Comparison of ENCODE assay signal across 9 cellular contexts in the genomic region with DNA sequence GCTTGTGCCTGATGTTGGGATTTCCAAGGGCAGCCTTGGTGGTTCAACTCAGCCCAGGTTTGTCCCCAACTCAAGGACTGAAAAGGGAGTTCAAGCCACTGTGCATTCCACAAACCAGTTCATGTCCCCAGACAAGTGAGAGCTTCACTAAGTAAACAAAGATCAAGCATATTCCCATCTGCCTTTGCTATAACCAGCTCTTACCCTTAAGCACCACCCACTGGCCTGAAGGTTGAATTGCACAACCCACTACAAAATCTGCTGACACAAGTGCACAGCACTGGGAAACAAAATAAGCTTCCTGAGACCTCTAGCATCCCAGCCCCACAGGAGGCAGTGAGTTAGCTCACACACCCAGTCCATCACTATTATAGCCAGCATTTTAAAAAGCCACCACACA.
DNase-seq lines count a peak whose midpoint lies in the region; ATAC-seq and TF ChIP-seq lines count a peak whose summit lies in the region.
"Had no signal": no experiment of that assay in that cellular context is flagged by ENCODE, and none has a peak within 500 bp of the region (broad histone marks: within the 10 kb centered on the region; RNA-seq: fewer than 3 reads in every experiment).

No MANE protein-coding gene starts in this region.

- H3K4me1 Mint-ChIP-seq in endodermal cell: no peaks in the 10 kb centered on the region

- no peak overlapping the region for H3K27ac ChIP-seq in endodermal cell (ENCODE audit: low read depth, low read length)
- H3K27ac ChIP-seq in smooth muscle cell (ENCODE audit: low read depth): no peak overlapping the region
- H3K27ac ChIP-seq in tibial nerve: no peak overlapping the region

- H4K20me1 ChIP-seq in smooth muscle cell (ENCODE audit: low read depth): no peaks in the 10 kb centered on the region

- no peak overlapping the region for H3K4me3 Mint-ChIP-seq in endodermal cell
- H3K4me3 Mint-ChIP-seq: activated naive CD8-positive, alpha-beta T cell had no signal

- H3K27me3 Mint-ChIP-seq in endodermal cell (ENCODE audit: insufficient read depth): no peaks in the 10 kb centered on the region
- H3K27me3 Mint-ChIP-seq: activated naive CD8-positive, alpha-beta T cell had no signal

- no peak overlapping the region for H3K4me2 ChIP-seq in smooth muscle cell

- no peak overlapping the region for H3K9ac ChIP-seq in endodermal cell (ENCODE audit: extremely low read depth, low read length, poor library complexity, severe bottlenecking)
- no peak overlapping the region for H3K9ac ChIP-seq in smooth muscle cell (ENCODE audit: low read depth)

- peaks cover 27% of the 10 kb centered on the region for H3K9me3 Mint-ChIP-seq in endodermal cell

- TF ChIP-seq CTCF in endodermal cell (conservative IDR thresholded peaks at IDR 0.05): peak; percentile 70
- TF ChIP-seq CTCF in smooth muscle cell (IDR thresholded peaks at IDR 0.05; ENCODE audit: borderline replicate concordance, insufficient read depth, poor library complexity, severe bottlenecking): peak; percentile 28
- TF ChIP-seq CTCF in tibial nerve (IDR thresholded peaks at IDR 0.05): no peak

- H3K36me3 ChIP-seq in endodermal cell (ENCODE audit: control insufficient read depth, insufficient read depth, low read length): no peaks in the 10 kb centered on the region
- no peaks in the 10 kb centered on the region for H3K36me3 ChIP-seq in smooth muscle cell (ENCODE audit: low read depth)
- peaks cover 0 to 10% (median 0%) of the 10 kb centered on the region in 3 donors for H3K36me3 ChIP-seq in tibial nerve

- ATAC-seq in GM18868 (IDR thresholded peaks at IDR 0.05; ENCODE audit: unreplicated experiment) (peak; percentile 95), HG02970 (IDR thresholded peaks at IDR 0.05; ENCODE audit: low FRiP score, unreplicated experiment) (peak; percentile 51)

- H3K27ac Mint-ChIP-seq in endodermal cell: no peak overlapping the region
- H3K27ac Mint-ChIP-seq: activated naive CD8-positive, alpha-beta T cell had no signal

- peak; percentile 54 for DNase-seq in Ammon's horn (ENCODE audit: low spot score)
- peak; percentile 13 for DNase-seq in NCI-H460 (ENCODE audit: extremely low read depth, low read depth)
- DNase-seq in endodermal cell: peak; percentile 76
- no peak for DNase-seq in smooth muscle cell (lab: John Stamatoyannopoulos, UW; ENCODE audit: unreplicated experiment)
- no peak for DNase-seq in tibial nerve (ENCODE audit: low spot score in 2 of 2)
- DNase-seq in mesenteric fat pad (ENCODE audit: low spot score): no peak

- H3K4me3 ChIP-seq in endodermal cell (ENCODE audit: low read length): no peak overlapping the region
- no peak overlapping the region for H3K4me3 ChIP-seq in smooth muscle cell
- no peak overlapping the region for H3K4me3 ChIP-seq in tibial nerve

- no peaks in the 10 kb centered on the region for H3K79me2 ChIP-seq in smooth muscle cell (ENCODE audit: low read depth)

- H3K9me3 ChIP-seq in endodermal cell (ENCODE audit: control insufficient read depth, low read length) (peaks cover 13% of the 10 kb centered on the region), smooth muscle cell (replicated peaks; ENCODE audit: low read depth) (no peaks in the 10 kb centered on the region), tibial nerve (peaks cover 0 to 28% (median 2%) of the 10 kb centered on the region in 4 donors)

- H3K27me3 ChIP-seq in endodermal cell (ENCODE audit: control insufficient read depth, insufficient read depth, low read length, poor library complexity, severe bottlenecking): no peaks in the 10 kb centered on the region
- H3K27me3 ChIP-seq in smooth muscle cell (ENCODE audit: low read depth): no peaks in the 10 kb centered on the region
- H3K27me3 ChIP-seq in tibial nerve: no peaks in the 10 kb centered on the region

- H2AFZ ChIP-seq in smooth muscle cell (ENCODE audit: low read depth): no peak overlapping the region

- TF ChIP-seq EP300 in tibial nerve (IDR thresholded peaks at IDR 0.05): no peak

- peaks cover 19% of the 10 kb centered on the region for H3K36me3 Mint-ChIP-seq in endodermal cell (ENCODE audit: low read depth)
- H3K36me3 Mint-ChIP-seq: activated naive CD8-positive, alpha-beta T cell had no signal

- H3K4me1 ChIP-seq in endodermal cell (ENCODE audit: control insufficient read depth, insufficient read depth, low read length): no peaks in the 10 kb centered on the region
- H3K4me1 ChIP-seq in smooth muscle cell (ENCODE audit: low read depth): no peaks in the 10 kb centered on the region
- H3K4me1 ChIP-seq in tibial nerve: no peaks in the 10 kb centered on the region

- H3F3A ChIP-seq in smooth muscle cell (ENCODE audit: low read depth): no peaks in the 10 kb centered on the region

- no peak for TF ChIP-seq POLR2A in tibial nerve (IDR thresholded peaks at IDR 0.05)

Comparison
In these comparisons a context has a peak if more than half of its experiments do, and no peak if none do; other contexts are left out.
1. DNase-seq: peak in Ammon's horn (single experiment), NCI-H460 (single experiment) and endodermal cell (single experiment); none in smooth muscle cell (single experiment), tibial nerve (0 of 2) and mesenteric fat pad (single experiment).
2. CTCF ChIP-seq: peak in endodermal cell (single experiment) and smooth muscle cell (single experiment); none in tibial nerve (0 of 5).